In the genomic region with DNA sequence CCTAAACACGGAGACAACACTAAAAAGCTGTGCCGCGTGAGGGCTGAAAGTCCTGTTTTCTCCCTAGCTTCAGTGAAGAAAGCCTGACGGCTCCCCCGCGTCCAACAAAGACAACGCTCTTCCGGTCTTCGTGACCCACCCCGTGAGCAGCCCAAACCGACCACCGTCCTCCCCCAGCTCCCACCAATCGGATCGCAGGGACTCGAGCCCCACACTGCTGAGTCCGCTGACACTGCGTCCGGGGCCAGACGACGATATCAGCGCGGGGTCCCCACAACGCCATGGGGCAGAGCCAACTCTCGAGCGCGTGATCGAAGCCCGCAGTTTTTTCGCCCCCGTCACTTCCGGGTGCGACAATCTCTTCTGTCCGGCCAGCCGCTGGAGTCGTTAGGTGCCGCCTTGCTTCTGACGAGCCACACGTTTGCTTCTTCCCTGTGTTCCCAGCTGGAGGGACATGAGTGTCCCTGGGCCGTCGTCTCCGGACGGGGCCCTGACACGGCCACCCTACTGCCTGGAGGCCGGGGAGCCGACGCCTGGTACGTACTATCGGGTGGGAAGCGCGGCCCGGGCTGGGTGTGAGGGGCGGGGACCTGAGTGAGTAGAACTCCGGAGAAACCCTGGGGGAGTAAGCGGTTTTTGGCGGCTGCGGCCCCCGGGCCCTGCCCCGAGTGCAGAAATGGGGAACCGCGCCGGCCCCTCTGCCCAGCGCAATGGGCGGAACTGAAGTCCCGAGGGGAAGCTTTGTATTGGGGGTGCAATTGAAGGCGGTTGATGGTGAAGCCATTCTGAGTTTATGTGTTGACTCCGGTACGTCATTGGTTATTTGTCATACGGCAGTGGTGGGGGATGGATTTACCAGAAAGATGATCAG, we compare ENCODE assay signal across 8 cellular contexts. TPM values are rescaled to one million over a fixed set of nuclear protein-coding genes. Genes with fewer than 3 reads are reported as not detected.
DNase-seq lines count a peak whose midpoint lies in the region; ATAC-seq and TF ChIP-seq lines count a peak whose summit lies in the region.

A gene with protein sequence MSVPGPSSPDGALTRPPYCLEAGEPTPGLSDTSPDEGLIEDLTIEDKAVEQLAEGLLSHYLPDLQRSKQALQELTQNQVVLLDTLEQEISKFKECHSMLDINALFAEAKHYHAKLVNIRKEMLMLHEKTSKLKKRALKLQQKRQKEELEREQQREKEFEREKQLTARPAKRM (plus strand): TSS at position 390 of the 871 bp plus-strand sequence. CDS start 65 bp downstream, at position 455.

- DNase-seq in AML-193 (lab: John Stamatoyannopoulos, UW) (peak; percentile 78 to 83), NCI-H510A treated with DMSO at 0.1 percent for 48 hours (lab: John Stamatoyannopoulos, UW) (peak; percentile 70), colonic mucosa (peak; percentile 91)
- peak; percentile 91 for DNase-seq in activated CD4-positive, alpha-beta T cell treated with anti-CD3 and anti-CD28 coated beads for 48 hours
- DNase-seq in stimulated activated CD4-positive, alpha-beta T cell treated with anti-CD3 and anti-CD28 coated beads, Interleukin-1b, Interleukin-23, amount 100 ng/mL, for 4 hours (ENCODE audit: low read depth in 2 of 2), result peak; percentile 75 to 76

- no peaks in the 10 kb centered on the region for H3K36me3 ChIP-seq in colonic mucosa

- no peaks in the 10 kb centered on the region for H3K27me3 ChIP-seq in colonic mucosa
- no peaks in the 10 kb centered on the region for H3K27me3 ChIP-seq in layer of hippocampus (ENCODE audit: control insufficient read depth, insufficient read depth, low read length)

- intact Hi-C loops in colonic mucosa (cut with DNase I), result loop anchor here (10.0 kb wide), 1 partner anchor 62 kb away; a partner anchor contains a TSS

- H3K4me3 ChIP-seq in colonic mucosa, result peak within 1 kb of the TSS; percentile 87

- no peak for TF ChIP-seq CTCF in colonic mucosa (IDR thresholded peaks at IDR 0.05)

- H3K4me1 ChIP-seq in colonic mucosa, result peaks cover 16% of the 10 kb centered on the region

- peak within 1 kb of the TSS; percentile 100 for H3K27ac ChIP-seq in colonic mucosa
- peak within 1 kb of the TSS; percentile 100 for H3K27ac ChIP-seq in layer of hippocampus (ENCODE audit: low read depth, low read length)

- H3K9me3 ChIP-seq in colonic mucosa, result no peaks in the 10 kb centered on the region

- H3K9ac ChIP-seq in colonic mucosa (ENCODE audit: low read depth in 2 of 2, low read length in 2 of 2), result peak within 1 kb of the TSS; percentile 89 to 97

- peak; percentile 69 for ATAC-seq in GM19043 (IDR thresholded peaks at IDR 0.05; ENCODE audit: low read depth, unreplicated experiment)
- ATAC-seq in HG03378 (IDR thresholded peaks at IDR 0.05; ENCODE audit: unreplicated experiment), result peak; percentile 64

RNA-seq across cellular contexts. Expression of the gene that starts here (rescaled TPM):
- total RNA-seq in colonic mucosa, result 10 to 100 TPM; 28.3 to 31.9 TPM

Comparison
In these comparisons a context has a peak if more than half of its experiments do, and no peak if none do; other contexts are left out.
1. Peak in every context shown above with its lines: DNase-seq, ATAC-seq, H3K4me3 ChIP-seq and H3K27ac ChIP-seq.